ENCODE assay signal across 8 cellular contexts in the genomic region with DNA sequence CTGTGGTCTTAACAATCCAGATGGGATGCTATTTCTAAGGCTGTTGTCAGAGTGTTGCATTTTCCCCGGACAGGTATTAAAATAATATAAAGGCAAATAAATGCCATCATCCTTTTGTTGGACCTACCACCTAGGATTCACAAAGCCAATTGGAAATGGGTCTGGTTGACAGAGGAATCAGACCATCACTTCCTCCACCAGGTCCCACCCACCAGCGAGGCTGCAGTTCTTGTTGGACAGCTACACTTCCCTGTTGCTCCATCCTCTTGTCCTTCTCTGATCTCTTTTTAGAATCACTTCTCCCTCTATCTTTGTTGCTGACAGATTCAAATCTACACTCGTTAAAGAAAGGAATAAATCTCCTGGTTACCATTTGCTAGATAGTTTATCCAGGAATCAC. TPM values are rescaled to one million over a fixed set of nuclear protein-coding genes. Genes with fewer than 3 reads are reported as not detected.
DNase-seq lines count a peak whose midpoint lies in the region; ATAC-seq and TF ChIP-seq lines count a peak whose summit lies in the region.

No MANE protein-coding gene starts in this region.

- intact Hi-C loops in CD4-positive, alpha-beta T cell (cut with DNase I, micrococcal nuclease): loop anchor here in 1 of 2 experiments (2.0 kb wide), 1 partner anchor 30 kb away; no protein-coding TSS in a partner anchor

- CTCF ChIA-PET in CD4-positive, alpha-beta T cell (lab: Charles Lee): interaction anchor here (0.6 kb wide), 1 partner anchor 188 kb away, joined by 3 read pairs; no protein-coding TSS in a partner anchor

- peak overlapping the region; percentile 69 for H3K27ac ChIP-seq in CD4-positive, alpha-beta T cell (ENCODE audit: low read depth, low read length)
- peak overlapping the region; percentile 84 for H3K27ac ChIP-seq in VCaP

- H3K27me3 Mint-ChIP-seq in CD4-positive, alpha-beta T cell: no peaks in the 10 kb centered on the region
- peaks cover 24% of the 10 kb centered on the region for H3K27me3 Mint-ChIP-seq in HFFc6 (ENCODE audit: insufficient read depth)

- no peaks in the 10 kb centered on the region for H3K9me3 Mint-ChIP-seq in CD4-positive, alpha-beta T cell
- no peaks in the 10 kb centered on the region for H3K9me3 Mint-ChIP-seq in HFFc6

- H3K36me3 Mint-ChIP-seq in CD4-positive, alpha-beta T cell (ENCODE audit: low read depth): peaks cover 4% of the 10 kb centered on the region
- no peaks in the 10 kb centered on the region for H3K36me3 Mint-ChIP-seq in HFFc6 (ENCODE audit: low read depth)

- H3K4me3 Mint-ChIP-seq in CD4-positive, alpha-beta T cell: peak overlapping the region; percentile 87
- peak overlapping the region; percentile 96 for H3K4me3 Mint-ChIP-seq in HFFc6

- DNase-seq in CD4-positive, alpha-beta T cell: no peak
- no peak for DNase-seq in HFFc6
- peak; percentile 40 for DNase-seq in kidney tubule cell (ENCODE audit: low spot score)
- DNase-seq in Kasumi-1 (lab: John Stamatoyannopoulos, UW): no peak
- DNase-seq in AG08396 (ENCODE audit: low spot score): no peak
- no peak for DNase-seq in iPS-NIHi7 (ENCODE audit: extremely low spot score)

- no peaks in the 10 kb centered on the region for H3K9me3 ChIP-seq in CD4-positive, alpha-beta T cell (ENCODE audit: control insufficient read depth, low read length)

- no peak for TF ChIP-seq CTCF in CD4-positive, alpha-beta T cell (IDR thresholded peaks at IDR 0.05)
- no peak for TF ChIP-seq CTCF in HFFc6 (IDR thresholded peaks at IDR 0.05)
- no peak for TF ChIP-seq CTCF in VCaP (conservative IDR thresholded peaks at IDR 0.05)

- no peaks in the 10 kb centered on the region for H3K27me3 ChIP-seq in CD4-positive, alpha-beta T cell (ENCODE audit: control insufficient read depth, insufficient read depth, low read length)

- H3K27ac Mint-ChIP-seq in CD4-positive, alpha-beta T cell: peak overlapping the region; percentile 82
- H3K27ac Mint-ChIP-seq in HFFc6: no peak overlapping the region

- POLR2A ChIA-PET in CD4-positive, alpha-beta T cell (lab: Charles Lee): interaction anchor here (2.1 to 5.3 kb wide), 3 partner anchors 11 to 32 kb away, joined by 7 to 106 read pairs (median 10); a partner anchor contains a TSS

- no peak for ATAC-seq in CD4-positive, alpha-beta T cell (ENCODE audit: poor library complexity)
- ATAC-seq in GM21717 (IDR thresholded peaks at IDR 0.05; ENCODE audit: unreplicated experiment): no peak

- peaks cover 76% of the 10 kb centered on the region for H3K4me1 Mint-ChIP-seq in CD4-positive, alpha-beta T cell (ENCODE audit: low read depth)
- peaks cover 32% of the 10 kb centered on the region for H3K4me1 Mint-ChIP-seq in HFFc6 (ENCODE audit: low read depth)

RNA-seq across cellular contexts. Expression of a gene that starts 1.1 kb away (rescaled TPM):
- under 1 TPM; 0.27 to 0.53 TPM for total RNA-seq in CD4-positive, alpha-beta T cell
- under 1 TPM in 3 of 6 experiments, not detected in 3; 0.09 to 0.25 (median 0.13) TPM for total RNA-seq in HFFc6 (2021; fragmentation: NEBNext Ultra II Directional; extraction: Animal tissue kit (Norgen Biotek cat#: 25700))

RNA-seq across cellular contexts. Expression of a gene that starts 1.2 kb away (rescaled TPM):
- total RNA-seq in CD4-positive, alpha-beta T cell: 10 to 100 TPM in 1 of 2 experiments, 1 to 10 TPM in 1; 9.1 to 10.3 TPM
- 1 to 10 TPM; 4.9 to 7.5 (median 6.4) TPM for total RNA-seq in HFFc6 (2021; fragmentation: NEBNext Ultra II Directional; extraction: Animal tissue kit (Norgen Biotek cat#: 25700))

RNA-seq across cellular contexts. Expression of a gene that starts 26.3 kb away (rescaled TPM):
- total RNA-seq in CD4-positive, alpha-beta T cell: 100 to 1,000 TPM; 126 to 129 TPM
- 100 to 1,000 TPM; 291 to 372 (median 352) TPM for total RNA-seq in HFFc6 (2021; fragmentation: NEBNext Ultra II Directional; extraction: Animal tissue kit (Norgen Biotek cat#: 25700))
